ENCODE assay signal across 19 cellular contexts in genomic region chr17:78086740-78087139, GRCh38. TPM values are rescaled to one million over a fixed set of nuclear protein-coding genes. Genes with fewer than 3 reads are reported as not detected.
DNase-seq lines count a peak whose midpoint lies in the region; ATAC-seq, FAIRE-seq and TF ChIP-seq lines count a peak whose summit lies in the region.
"Had no signal": no experiment of that assay in that cellular context is flagged by ENCODE, and none has a peak within 500 bp of the region (broad histone marks: within the 10 kb centered on the region; RNA-seq: fewer than 3 reads in every experiment).

No MANE protein-coding gene starts in this region.

- TF ChIP-seq EP300 in HepG2 (IDR thresholded peaks at IDR 0.05; ENCODE audit: low read depth in 2 of 2, low read length in 2 of 2) (no peak), HepG2 (CRISPR knock-in tag; IDR thresholded peaks at IDR 0.05; ENCODE audit: borderline replicate concordance) (no peak), sigmoid colon (IDR thresholded peaks at IDR 0.05) (no peak)

- TF ChIP-seq POLR2A in HepG2 (IDR thresholded peaks at IDR 0.05; ENCODE audit: insufficient read depth in 1 of 2, low read depth in 2 of 2, low read length in 2 of 2) (no peak), right lobe of liver (IDR thresholded peaks at IDR 0.05) (no peak), sigmoid colon (IDR thresholded peaks at IDR 0.05) (no peak)

- H3K4me3 Mint-ChIP-seq in activated CD8-positive, alpha-beta memory T cell treated with anti-CD3 and anti-CD28 coated beads, Interleukin-2, amount 10 ng/mL, durations not matched to agents 7 days and 5 days = no peak overlapping the region
- H3K4me3 Mint-ChIP-seq in natural killer cell (no peak overlapping the region), Calu3 (ENCODE audit: low read depth, unreplicated experiment) (no peak overlapping the region)
- H3K4me3 Mint-ChIP-seq: CD4-positive, alpha-beta T cell; H9 had no signal

- H3K27me3 ChIP-seq in HepG2 (ENCODE audit: control insufficient read depth in 1 of 2, insufficient read depth in 2 of 2, low read length in 2 of 2) = no peaks in the 10 kb centered on the region
- no peaks in the 10 kb centered on the region for H3K27me3 ChIP-seq in right lobe of liver
- no peaks in the 10 kb centered on the region for H3K27me3 ChIP-seq in sigmoid colon

- intact Hi-C loops in HepG2 (cut with micrococcal nuclease; ENCODE audit: unreplicated experiment) = no loop called here
- intact Hi-C loops in right lobe of liver (cut with DNase I) = no loop called here
- intact Hi-C loops in sigmoid colon (cut with DNase I) = no loop called here
- intact Hi-C loops in natural killer cell (cut with micrococcal nuclease) = no loop called here
- intact Hi-C loops in Calu3 (cut with micrococcal nuclease; ENCODE audit: unreplicated experiment) = no loop called here

- peaks cover 10% of the 10 kb centered on the region for H3K36me3 Mint-ChIP-seq in activated CD8-positive, alpha-beta memory T cell treated with anti-CD3 and anti-CD28 coated beads, Interleukin-2, amount 10 ng/mL, durations not matched to agents 7 days and 5 days
- H3K36me3 Mint-ChIP-seq in natural killer cell = peaks cover 21% of the 10 kb centered on the region
- H3K36me3 Mint-ChIP-seq in Calu3 (ENCODE audit: insufficient read depth, unreplicated experiment) = peaks cover 6% of the 10 kb centered on the region

- H3K4me1 ChIP-seq in HepG2 (ENCODE audit: insufficient read depth, low read length) (no peaks in the 10 kb centered on the region), right lobe of liver (peaks cover 0 to 8% (median 0%) of the 10 kb centered on the region in 4 donors), sigmoid colon (peaks cover 0 to 4% (median 0%) of the 10 kb centered on the region in 4 donors)
- H3K4me1 ChIP-seq: A549, Caco-2 had no signal

- no peak overlapping the region for H3K9ac ChIP-seq in HepG2 (ENCODE audit: insufficient read depth, low read depth, low read length)

- ATAC-seq in activated CD8-positive, alpha-beta memory T cell treated with anti-CD3 and anti-CD28 coated beads, Interleukin-2, amount 10 ng/mL, durations not matched to agents 7 days and 5 days = no peak
- ATAC-seq in HepG2 = no peak
- no peak for ATAC-seq in right lobe of liver
- no peak for ATAC-seq in natural killer cell
- ATAC-seq: A549 had no signal

- no peaks in the 10 kb centered on the region for H3K27me3 Mint-ChIP-seq in activated CD8-positive, alpha-beta memory T cell treated with anti-CD3 and anti-CD28 coated beads, Interleukin-2, amount 10 ng/mL, durations not matched to agents 7 days and 5 days
- H3K27me3 Mint-ChIP-seq in natural killer cell (ENCODE audit: low read depth in 2 of 2) = no peaks in the 10 kb centered on the region
- H3K27me3 Mint-ChIP-seq in Calu3 (ENCODE audit: unreplicated experiment) = no peaks in the 10 kb centered on the region
- H3K27me3 Mint-ChIP-seq: CD4-positive, alpha-beta T cell had no signal

- H3K4me3 ChIP-seq in HepG2 (replicated peaks in 1 of 3; ENCODE audit: insufficient read depth in 1 of 3, low read depth in 2 of 3, low read length in 3 of 3) (no peak overlapping the region), right lobe of liver (no peak overlapping the region), sigmoid colon (no peak overlapping the region)
- H3K4me3 ChIP-seq: A549 had no signal

- no peaks in the 10 kb centered on the region for H3K9me3 Mint-ChIP-seq in activated CD8-positive, alpha-beta memory T cell treated with anti-CD3 and anti-CD28 coated beads, Interleukin-2, amount 10 ng/mL, durations not matched to agents 7 days and 5 days (ENCODE audit: low read depth)
- H3K9me3 Mint-ChIP-seq in natural killer cell = no peaks in the 10 kb centered on the region
- no peaks in the 10 kb centered on the region for H3K9me3 Mint-ChIP-seq in Calu3 (ENCODE audit: low read depth, unreplicated experiment)
- H3K9me3 Mint-ChIP-seq: CD4-positive, alpha-beta T cell; H9 had no signal

- no peak for FAIRE-seq in HepG2 (lab: Jason Lieb, UNC)
- FAIRE-seq: A549, HTR-8/SVneo had no signal

- H3K36me3 ChIP-seq in HepG2 (replicated peaks in 1 of 2; ENCODE audit: control insufficient read depth in 1 of 2, insufficient read depth in 2 of 2, low read length in 2 of 2) (peaks cover 13 to 43% of the 10 kb centered on the region in 2 experiments), right lobe of liver (peaks cover 0 to 34% (median 12%) of the 10 kb centered on the region in 4 donors), sigmoid colon (peaks cover 13 to 93% (median 37%) of the 10 kb centered on the region in 4 donors)

- peak overlapping the region; percentile 8 for H3K27ac Mint-ChIP-seq in activated CD8-positive, alpha-beta memory T cell treated with anti-CD3 and anti-CD28 coated beads, Interleukin-2, amount 10 ng/mL, durations not matched to agents 7 days and 5 days
- no peak overlapping the region for H3K27ac Mint-ChIP-seq in natural killer cell
- H3K27ac Mint-ChIP-seq in Calu3 (ENCODE audit: unreplicated experiment) = no peak overlapping the region
- H3K27ac Mint-ChIP-seq: CD4-positive, alpha-beta T cell; H9 had no signal

- POLR2A ChIA-PET in HepG2 (lab: Yijun Ruan, JAX) = no interaction called here

- H4K20me1 ChIP-seq in HepG2 (ENCODE audit: insufficient read depth, low read length) = no peaks in the 10 kb centered on the region

- H3K27ac ChIP-seq in HepG2 (ENCODE audit: extremely low read length, insufficient read depth, low read length) (no peak overlapping the region), right lobe of liver (no peak overlapping the region), sigmoid colon (no peak overlapping the region)
- H3K27ac ChIP-seq: 22Rv1, A549, C4-2B had no signal

- 96% methylated on average over 13 of the region's 13 CpGs for WGBS in HepG2 (ENCODE audit: low lambda C conversion rate)
- 90% methylated on average over 2 of the region's 13 CpGs for WGBS in right lobe of liver (ENCODE audit: insufficient coverage, low coverage, low lambda C conversion rate, missing lambda C conversion rate)
- WGBS in sigmoid colon, 2 donors = 96 to 97% methylated on average over 13 of the region's 13 CpGs

- peaks cover 15% of the 10 kb centered on the region for H3K4me1 Mint-ChIP-seq in activated CD8-positive, alpha-beta memory T cell treated with anti-CD3 and anti-CD28 coated beads, Interleukin-2, amount 10 ng/mL, durations not matched to agents 7 days and 5 days
- H3K4me1 Mint-ChIP-seq in natural killer cell (no peaks in the 10 kb centered on the region), Calu3 (ENCODE audit: low read depth, unreplicated experiment) (no peaks in the 10 kb centered on the region)
- H3K4me1 Mint-ChIP-seq: H9 had no signal

- DNase-seq in activated CD8-positive, alpha-beta memory T cell treated with anti-CD3 and anti-CD28 coated beads, Interleukin-2, amount 10 ng/mL, durations not matched to agents 7 days and 5 days = no peak
- no peak for DNase-seq in activated CD8-positive, alpha-beta memory T cell treated with anti-CD3 and anti-CD28 coated beads, Interleukin-2, amount 50 U/mL, for 4 hours
- DNase-seq in HepG2 (ENCODE audit: low spot score) = no peak
- no peak for DNase-seq in right lobe of liver
- DNase-seq in sigmoid colon = peak; percentile 50
- DNase-seq in natural killer cell = no peak
- DNase-seq in Calu3 = no peak
- DNase-seq: AML-193; Caco-2; CD4-positive, alpha-beta T cell; DMS79 treated with DMSO at 0.1 percent for 48 hours; GF-D8; GOT3; H9 had no signal

- no TSS peak for BruUV-seq in HepG2 (replicated peaks; lab: Mats Ljungman, UMichigan)
- BruUV-seq in Calu3 (replicated peaks; lab: Mats Ljungman, UMichigan) = no TSS peak

- in situ Hi-C loops in HepG2 (cut with HindIII; ENCODE audit: extremely low pct_ligation_motif_present, low pct_unique_long_range_greater_than_20kb) = no loop called here

- no peaks in the 10 kb centered on the region for H3K9me3 ChIP-seq in HepG2 (ENCODE audit: low read length)
- H3K9me3 ChIP-seq in right lobe of liver = no peaks in the 10 kb centered on the region
- no peaks in the 10 kb centered on the region for H3K9me3 ChIP-seq in sigmoid colon
- H3K9me3 ChIP-seq: A549, Caco-2 had no signal

- H3K4me2 ChIP-seq in HepG2 (ENCODE audit: low read depth, low read length) = no peak overlapping the region
- H3K4me2 ChIP-seq: A549 had no signal

- no peaks in the 10 kb centered on the region for H3K79me2 ChIP-seq in HepG2 (ENCODE audit: insufficient read depth, low read length)

- CTCF ChIA-PET in activated CD8-positive, alpha-beta memory T cell treated with anti-CD3 and anti-CD28 coated beads, Interleukin-2, amount 10 ng/mL, durations not matched to agents 7 days and 5 days (lab: Charles Lee) = interaction anchor here (2.3 to 3.0 kb wide), 2 partner anchors 20 to 90 kb away, joined by 10 to 27 read pairs; no protein-coding TSS in a partner anchor
- CTCF ChIA-PET in HepG2 (lab: Yijun Ruan, JAX; ENCODE audit: low intra/inter-chr PET ratio, low total read pairs) (no interaction called here), Calu3 (lab: Charles Lee) (interaction anchor here (0.7 kb wide), 1 partner anchor 571 kb away, joined by 10 read pairs; no protein-coding TSS in a partner anchor)

- TF ChIP-seq CTCF in HepG2 (CRISPR knock-in tag; IDR thresholded peaks at IDR 0.05) (no peak), right lobe of liver (IDR thresholded peaks at IDR 0.05) (no peak), sigmoid colon (IDR thresholded peaks at IDR 0.05) (no peak), natural killer cell (IDR thresholded peaks at IDR 0.05) (no peak), Calu3 (IDR thresholded peaks at IDR 0.05; ENCODE audit: unreplicated experiment) (no peak)

- TF ChIP-seq RAD21 in HepG2 (CRISPR knock-in tag; IDR thresholded peaks at IDR 0.05) = no peak

- H2AFZ ChIP-seq in HepG2 (ENCODE audit: low read length) = no peak overlapping the region

RNA-seq across cellular contexts. Expression of gene TMC6, which starts 41.8 kb away (rescaled TPM):
- total RNA-seq in activated CD8-positive, alpha-beta memory T cell treated with anti-CD3 and anti-CD28 coated beads, Interleukin-2, amount 10 ng/mL, durations not matched to agents 7 days and 5 days = 100 to 1,000 TPM; 347 to 431 TPM
- 20.4 and 48.4 TPM in 2 replicates for total RNA-seq in HepG2 (2016; rRNA removed; fragmentation: Illumina TruSeq; extraction: Trizol)
- total RNA-seq in HepG2 (2016; cell fraction: cytosol; rRNA removed; fragmentation: Illumina TruSeq; extraction: Trizol; ENCODE audit: low read depth) = 21.4 and 23.6 TPM in 2 replicates
- 19.7 and 47.9 TPM in 2 replicates for total RNA-seq in HepG2 (2016; cell fraction: insoluble cytoplasmic fraction; rRNA removed; fragmentation: Illumina TruSeq; extraction: Trizol)
- 29.0 and 34.4 TPM in 2 replicates for total RNA-seq in HepG2 (2016; cell fraction: membrane; rRNA removed; fragmentation: Illumina TruSeq; extraction: Trizol)
- 47.2 and 55.0 TPM in 2 replicates for total RNA-seq in HepG2 (2016; cell fraction: nucleus; rRNA removed; fragmentation: Illumina TruSeq; extraction: Trizol)
- polyA plus RNA-seq in HepG2 (2011; rRNA removed) = 99.1 and 118 TPM in 2 replicates
- 42.4 and 70.8 TPM in 2 replicates for polyA plus RNA-seq in HepG2 (2011; cell fraction: cytosol; rRNA removed)
- polyA plus RNA-seq in HepG2 (2011; cell fraction: nucleus; rRNA removed) = 648 and 982 TPM in 2 replicates
- polyA plus RNA-seq in HepG2 (2012) = 45.7 and 50.3 TPM in 2 replicates
- polyA plus RNA-seq in HepG2 (2016; cell fraction: cytosol; fragmentation: Illumina TruSeq; extraction: Trizol; ENCODE audit: low read depth) = 8.9 and 10.6 TPM in 2 replicates
- polyA plus RNA-seq in HepG2 (2016; cell fraction: insoluble cytoplasmic fraction; fragmentation: Illumina TruSeq; extraction: Trizol; ENCODE audit: low read depth) = 16.1 and 17.9 TPM in 2 replicates
- polyA plus RNA-seq in HepG2 (2016; cell fraction: membrane; fragmentation: Illumina TruSeq; extraction: Trizol; ENCODE audit: low read depth) = 18.2 and 19.0 TPM in 2 replicates
- 126 and 147 TPM in 2 replicates for polyA plus RNA-seq in HepG2 (2016; cell fraction: nucleus; fragmentation: Illumina TruSeq; extraction: Trizol; ENCODE audit: insufficient read depth, low read depth)
- 23.3 and 152 TPM in 2 replicates for polyA minus RNA-seq in HepG2 (2011; rRNA and poly(A)+ RNA removed; ENCODE audit: low replicate concordance)
- polyA minus RNA-seq in HepG2 (2011; cell fraction: cytosol; rRNA and poly(A)+ RNA removed) = 48.9 and 63.1 TPM in 2 replicates
- polyA minus RNA-seq in HepG2 (2011; cell fraction: nucleus; rRNA and poly(A)+ RNA removed) = 92.6 and 109 TPM in 2 replicates
- total RNA-seq in right lobe of liver = 10 to 100 TPM; 10.9 to 24.7 (median 15.7) TPM
- total RNA-seq in sigmoid colon = 10 to 100 TPM in 2 of 4 donors, 1 to 10 TPM in 2; 5.3 to 13.9 (median 8.9) TPM
- 100 to 1,000 TPM in 1 of 3 donors, 10 to 100 TPM in 1, 1 to 10 TPM in 1; 9.0 to 145 (median 10.8) TPM for polyA plus RNA-seq in sigmoid colon
- total RNA-seq in natural killer cell = 100 to 1,000 TPM; 653 to 825 (median 687) TPM
- total RNA-seq in Calu3 (2022) = 116 and 133 TPM in 2 replicates

RNA-seq across cellular contexts. Expression of gene TMC8, which starts 43.8 kb away (rescaled TPM):
- total RNA-seq in activated CD8-positive, alpha-beta memory T cell treated with anti-CD3 and anti-CD28 coated beads, Interleukin-2, amount 10 ng/mL, durations not matched to agents 7 days and 5 days = 100 to 1,000 TPM; 251 to 292 TPM
- total RNA-seq in HepG2 (2016; rRNA removed; fragmentation: Illumina TruSeq; extraction: Trizol) (0.08 and 0.53 TPM in 2 replicates), right lobe of liver (1 to 10 TPM; 2.4 to 7.2 (median 4.8) TPM), sigmoid colon (10 to 100 TPM in 1 of 4 donors, 1 to 10 TPM in 3; 2.8 to 13.2 (median 3.9) TPM), natural killer cell (100 to 1,000 TPM; 401 to 551 (median 435) TPM), Calu3 (2022) (1.1 and 2.1 TPM in 2 replicates)
- 0.09 and 0.61 TPM in 2 replicates for total RNA-seq in HepG2 (2016; cell fraction: cytosol; rRNA removed; fragmentation: Illumina TruSeq; extraction: Trizol; ENCODE audit: low read depth)
- 0.04 and 0.65 TPM in 2 replicates for total RNA-seq in HepG2 (2016; cell fraction: insoluble cytoplasmic fraction; rRNA removed; fragmentation: Illumina TruSeq; extraction: Trizol)
- total RNA-seq in HepG2 (2016; cell fraction: membrane; rRNA removed; fragmentation: Illumina TruSeq; extraction: Trizol) = 0.83 TPM in 2 replicates
- 0.85 and 1.9 TPM in 2 replicates for total RNA-seq in HepG2 (2016; cell fraction: nucleus; rRNA removed; fragmentation: Illumina TruSeq; extraction: Trizol)
- polyA plus RNA-seq in HepG2 (2011; rRNA removed) (7.8 and 11.1 TPM in 2 replicates), sigmoid colon (10 to 100 TPM in 1 of 3 donors, 1 to 10 TPM in 2; 1.8 to 51.7 (median 2.1) TPM)
- 5.7 and 7.7 TPM in 2 replicates for polyA plus RNA-seq in HepG2 (2011; cell fraction: cytosol; rRNA removed)
- 35.7 and 61.8 TPM in 2 replicates for polyA plus RNA-seq in HepG2 (2011; cell fraction: nucleus; rRNA removed)
- polyA plus RNA-seq in HepG2 (2012) = 5.3 and 8.8 TPM in 2 replicates
- polyA plus RNA-seq in HepG2 (2016; cell fraction: cytosol; fragmentation: Illumina TruSeq; extraction: Trizol; ENCODE audit: low read depth) = 0.12 TPM in 1 of 2 replicates, not detected in the other
- polyA plus RNA-seq in HepG2 (2016; cell fraction: insoluble cytoplasmic fraction; fragmentation: Illumina TruSeq; extraction: Trizol; ENCODE audit: low read depth) = 0.13 and 0.74 TPM in 2 replicates
- 0.10 and 0.13 TPM in 2 replicates for polyA plus RNA-seq in HepG2 (2016; cell fraction: membrane; fragmentation: Illumina TruSeq; extraction: Trizol; ENCODE audit: low read depth)
- 0.76 and 1.7 TPM in 2 replicates for polyA plus RNA-seq in HepG2 (2016; cell fraction: nucleus; fragmentation: Illumina TruSeq; extraction: Trizol; ENCODE audit: insufficient read depth, low read depth)
- polyA minus RNA-seq in HepG2 (2011; rRNA and poly(A)+ RNA removed; ENCODE audit: low replicate concordance) = 0.51 and 13.2 TPM in 2 replicates
- polyA minus RNA-seq in HepG2 (2011; cell fraction: cytosol; rRNA and poly(A)+ RNA removed) = 4.5 and 4.8 TPM in 2 replicates
- polyA minus RNA-seq in HepG2 (2011; cell fraction: nucleus; rRNA and poly(A)+ RNA removed) = 12.2 and 14.3 TPM in 2 replicates
- total RNA-seq: Caco-2 had no signal
- polyA plus RNA-seq: BJ had no signal

RNA-seq across cellular contexts. Expression of gene C17orf99, which starts 59.4 kb away (rescaled TPM):
- not detected for total RNA-seq in activated CD8-positive, alpha-beta memory T cell treated with anti-CD3 and anti-CD28 coated beads, Interleukin-2, amount 10 ng/mL, durations not matched to agents 7 days and 5 days
- total RNA-seq in HepG2 (2016; rRNA removed; fragmentation: Illumina TruSeq; extraction: Trizol) = 0.22 and 1.7 TPM in 2 replicates
- 0.51 and 0.88 TPM in 2 replicates for total RNA-seq in HepG2 (2016; cell fraction: cytosol; rRNA removed; fragmentation: Illumina TruSeq; extraction: Trizol; ENCODE audit: low read depth)
- 0.84 and 0.86 TPM in 2 replicates for total RNA-seq in HepG2 (2016; cell fraction: insoluble cytoplasmic fraction; rRNA removed; fragmentation: Illumina TruSeq; extraction: Trizol)
- total RNA-seq in HepG2 (2016; cell fraction: membrane; rRNA removed; fragmentation: Illumina TruSeq; extraction: Trizol) = 1.1 and 1.2 TPM in 2 replicates
- total RNA-seq in HepG2 (2016; cell fraction: nucleus; rRNA removed; fragmentation: Illumina TruSeq; extraction: Trizol) = 0.38 and 2.4 TPM in 2 replicates
- 1.9 and 2.8 TPM in 2 replicates for polyA plus RNA-seq in HepG2 (2011; rRNA removed)
- polyA plus RNA-seq in HepG2 (2011; cell fraction: cytosol; rRNA removed) = 1.1 and 1.8 TPM in 2 replicates
- 5.8 and 10.0 TPM in 2 replicates for polyA plus RNA-seq in HepG2 (2011; cell fraction: nucleus; rRNA removed)
- 1.5 and 2.2 TPM in 2 replicates for polyA plus RNA-seq in HepG2 (2012)
- 0.23 and 0.46 TPM in 2 replicates for polyA plus RNA-seq in HepG2 (2016; cell fraction: cytosol; fragmentation: Illumina TruSeq; extraction: Trizol; ENCODE audit: low read depth)
- polyA plus RNA-seq in HepG2 (2016; cell fraction: insoluble cytoplasmic fraction; fragmentation: Illumina TruSeq; extraction: Trizol; ENCODE audit: low read depth) = 0.60 TPM in 1 of 2 replicates, not detected in the other
- polyA plus RNA-seq in HepG2 (2016; cell fraction: membrane; fragmentation: Illumina TruSeq; extraction: Trizol; ENCODE audit: low read depth) = 0.59 and 1.1 TPM in 2 replicates
- 2.4 and 2.9 TPM in 2 replicates for polyA plus RNA-seq in HepG2 (2016; cell fraction: nucleus; fragmentation: Illumina TruSeq; extraction: Trizol; ENCODE audit: insufficient read depth, low read depth)
- polyA minus RNA-seq in HepG2 (2011; rRNA and poly(A)+ RNA removed; ENCODE audit: low replicate concordance) = 0.72 TPM in 1 of 2 replicates, not detected in the other
- not detected in 2 replicates for polyA minus RNA-seq in HepG2 (2011; cell fraction: cytosol; rRNA and poly(A)+ RNA removed)
- polyA minus RNA-seq in HepG2 (2011; cell fraction: nucleus; rRNA and poly(A)+ RNA removed) = 1.5 and 3.1 TPM in 2 replicates
- total RNA-seq in right lobe of liver = not detected
- not detected for total RNA-seq in sigmoid colon
- under 1 TPM in 1 of 3 donors, not detected in 2; 0.73 TPM for polyA plus RNA-seq in sigmoid colon
- total RNA-seq in natural killer cell = not detected
- not detected in 2 replicates for total RNA-seq in Calu3 (2022)
- total RNA-seq: Caco-2; CD4-positive, alpha-beta T cell; H9 had no signal
- polyA plus RNA-seq: A549, BJ had no signal

Comparison
In these comparisons a context has a peak if more than half of its experiments do, and no peak if none do; other contexts are left out.
1. RNA of gene TMC8, which starts 43.8 kb away (total RNA-seq): 401 to 551 TPM in natural killer cell and 251 to 292 TPM in activated CD8-positive, alpha-beta memory T cell treated with anti-CD3 and anti-CD28 coated beads, Interleukin-2, amount 10 ng/mL, durations not matched to agents 7 days and 5 days; 2.4 to 7.2 TPM in right lobe of liver, 2.8 to 13.2 TPM in sigmoid colon, 1.1 to 2.1 TPM in Calu3 and 0.04 to 1.9 TPM in HepG2; every median in the first group is over 10 times any median in the second.